In the genomic region with DNA sequence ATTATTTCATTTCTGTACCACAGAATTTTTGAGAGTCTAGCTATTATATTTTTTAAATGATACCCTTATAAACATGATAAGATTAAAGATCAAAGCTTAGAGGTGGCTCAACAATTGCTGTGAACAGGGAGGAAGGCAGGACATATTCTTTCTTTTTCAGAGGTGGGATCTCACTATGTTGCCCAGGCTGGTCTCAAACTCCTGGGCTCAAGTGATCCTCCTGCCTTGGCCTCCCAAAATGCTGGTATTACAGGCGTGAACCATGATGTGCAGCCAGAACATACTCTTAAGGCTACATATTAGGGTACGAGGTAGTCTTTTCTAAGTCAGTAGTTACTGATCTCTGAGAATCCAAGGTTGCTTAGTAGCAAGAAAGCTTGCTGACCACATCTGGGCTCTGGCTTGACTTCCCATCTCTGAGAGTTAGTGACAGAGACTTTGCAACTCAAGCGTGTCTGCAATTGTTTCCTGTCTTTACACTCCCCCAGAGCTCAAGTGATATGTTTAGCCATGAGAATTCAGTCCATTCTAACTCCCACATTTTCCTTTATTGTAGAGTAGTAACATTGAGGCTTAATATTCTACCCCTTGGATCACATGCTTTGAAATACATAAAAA, we compare ENCODE assay signal across 12 cellular contexts. TPM values are rescaled to one million over a fixed set of nuclear protein-coding genes. Genes with fewer than 3 reads are reported as not detected.
DNase-seq lines count a peak whose midpoint lies in the region; ATAC-seq and TF ChIP-seq lines count a peak whose summit lies in the region.
"Had no signal": no experiment of that assay in that cellular context is flagged by ENCODE, and none has a peak within 500 bp of the region (broad histone marks: within the 10 kb centered on the region; RNA-seq: fewer than 3 reads in every experiment).

No MANE protein-coding gene starts in this region.

- no peaks in the 10 kb centered on the region for H3K9me3 Mint-ChIP-seq in HFFc6
- H3K9me3 Mint-ChIP-seq: activated T-cell treated with anti-CD3 and anti-CD28 coated beads, Interleukin-2, amount 50 U/mL, for 4 hours had no signal

- H3K79me2 ChIP-seq in HCT116 (ENCODE audit: insufficient read depth, low read length) = 0 out of 2 replicates have a peak, but pooled peaks cover 3% of the 10 kb centered on the region

- H3K27ac Mint-ChIP-seq in HFFc6 = no peak overlapping the region; the same call in 1 of the 2 replicates

- POLR2A ChIA-PET in HCT116 (lab: Charles Lee) = interaction anchor here (2.3 kb wide), 1 partner anchor 9 kb away, joined by 13 read pairs; the partner anchor contains the start of gene RAB5B

- H2AFZ ChIP-seq in HCT116 (ENCODE audit: low read depth, low read length, poor library complexity, severe bottlenecking) (no peak overlapping the region), mesenchymal stem cell (ENCODE audit: low read depth, low read length) (no peak overlapping the region)

- H3K27ac ChIP-seq in HCT116 (ENCODE audit: low read depth, low read length) = no peak overlapping the region
- peak overlapping the region; percentile 37 for H3K27ac ChIP-seq in mesenchymal stem cell (ENCODE audit: low read length, poor library complexity, severe bottlenecking)
- H3K27ac ChIP-seq in left ventricle myocardium inferior (replicated peaks) = no peak overlapping the region
- H3K27ac ChIP-seq: SK-N-MC had no signal

- H4K91ac ChIP-seq in mesenchymal stem cell (ENCODE audit: low read length) = no peak overlapping the region

- H3K36me3 ChIP-seq in HCT116 (ENCODE audit: control insufficient read depth in 1 of 2, insufficient read depth in 2 of 2, low read length in 2 of 2) = peaks cover 0 to 10% of the 10 kb centered on the region in 2 experiments; a peak in 2 of 4 replicates
- peaks cover 33 to 74% of the 10 kb centered on the region in 2 experiments for H3K36me3 ChIP-seq in mesenchymal stem cell (ENCODE audit: control insufficient read depth in 1 of 2, insufficient read depth in 2 of 2, low read depth in 1 of 2, low read length in 2 of 2)
- H3K36me3 ChIP-seq in left ventricle myocardium inferior = peaks cover 62% of the 10 kb centered on the region

- no peak overlapping the region for H3K14ac ChIP-seq in mesenchymal stem cell (ENCODE audit: low read length in 2 of 2)

- H3K4me3 Mint-ChIP-seq in HFFc6 = no peak overlapping the region
- H3K4me3 Mint-ChIP-seq: activated T-cell treated with anti-CD3 and anti-CD28 coated beads, Interleukin-2, amount 50 U/mL, for 4 hours had no signal

- TF ChIP-seq POLR2A in HCT116 (IDR thresholded peaks at IDR 0.05; ENCODE audit: borderline replicate concordance, extremely low read depth, insufficient read depth, insufficient read length) = no peak

- H3K79me1 ChIP-seq in mesenchymal stem cell (replicated peaks; ENCODE audit: low read length, poor library complexity, severe bottlenecking) = peaks cover 9% of the 10 kb centered on the region

- H3K4me2 ChIP-seq in HCT116 (ENCODE audit: low read length) = peak overlapping the region; percentile 45; the same call in 1 of the 2 replicates
- H3K4me2 ChIP-seq in mesenchymal stem cell (ENCODE audit: low read length, poor library complexity, severe bottlenecking) = no peak overlapping the region

- no peaks in the 10 kb centered on the region for H3K9me2 ChIP-seq in HCT116 (ENCODE audit: insufficient read depth)

- H3K18ac ChIP-seq in mesenchymal stem cell (ENCODE audit: low read depth in 1 of 2, low read length in 2 of 2) = no peak overlapping the region

- CTCF ChIA-PET in HCT116 (lab: Charles Lee) = interaction anchor here (1.1 to 1.8 kb wide), 3 partner anchors 9 to 47 kb away, joined by 3 to 9 read pairs (median 4); partner anchors contain the start of gene RAB5B

- WGBS in mesenchymal stem cell = 98% methylated on average over 3 of the region's 3 CpGs

- H3K9me3 ChIP-seq in HCT116 (ENCODE audit: control insufficient read depth in 1 of 2, insufficient read depth in 1 of 2, low read depth in 1 of 2, low read length in 2 of 2) (no peaks in the 10 kb centered on the region), mesenchymal stem cell (ENCODE audit: control insufficient read depth, low read length) (no peaks in the 10 kb centered on the region), left ventricle myocardium inferior (replicated peaks) (no peaks in the 10 kb centered on the region)

- H2BK5ac ChIP-seq in mesenchymal stem cell (ENCODE audit: low read depth, low read length, poor library complexity, severe bottlenecking) = no peak overlapping the region

- ATAC-seq in GM18861 (IDR thresholded peaks at IDR 0.05; ENCODE audit: unreplicated experiment) = peak; percentile 87
- no peak for ATAC-seq in HCT116
- no peak for ATAC-seq in stimulated activated naive CD8-positive, alpha-beta T cell treated with anti-CD3 and anti-CD28 coated beads, Interleukin-15, Interleukin-2, amounts not matched to agents 100 U/mL and 50 U/mL, for 24 hours
- ATAC-seq: activated T-cell treated with anti-CD3 and anti-CD28 coated beads, Interleukin-2, amount 50 U/mL, for 4 hours had no signal

- no peak overlapping the region for H3K23ac ChIP-seq in mesenchymal stem cell (ENCODE audit: low read length in 2 of 2)

- no peak overlapping the region for H2BK12ac ChIP-seq in mesenchymal stem cell (ENCODE audit: low read length in 2 of 2)

- no peak for TF ChIP-seq RAD21 in HCT116 (IDR thresholded peaks at IDR 0.05; ENCODE audit: low read depth)

- H2BK15ac ChIP-seq in mesenchymal stem cell (ENCODE audit: low read depth, poor library complexity, severe bottlenecking) = no peak overlapping the region

- H3K36me3 Mint-ChIP-seq in HFFc6 (ENCODE audit: low read depth) = peaks cover 23% of the 10 kb centered on the region

- no peaks in the 10 kb centered on the region for H4K20me1 ChIP-seq in HCT116 (ENCODE audit: insufficient read depth)

- intact Hi-C loops in HCT116 (cut with micrococcal nuclease) = no loop called here
- intact Hi-C loops in left ventricle myocardium inferior (cut with micrococcal nuclease) = no loop called here

- DNase-seq in HCT116 (ENCODE audit: low read depth, low spot score) (no peak), Kasumi-1 (lab: John Stamatoyannopoulos, UW) (peak; percentile 93), mesenchymal stem cell (no peak), left ventricle myocardium inferior (no peak), cerebellar nuclear complex (lab: John Stamatoyannopoulos, UW) (no peak), HFFc6 (no peak)
- no peak for DNase-seq in stimulated activated naive CD8-positive, alpha-beta T cell treated with anti-CD3 and anti-CD28 coated beads, Interleukin-15, Interleukin-2, amounts not matched to agents 100 U/mL and 50 U/mL, for 24 hours
- DNase-seq: activated T-cell treated with anti-CD3 and anti-CD28 coated beads, Interleukin-2, amount 50 U/mL, for 4 hours; EL; NCI-H187 treated with DMSO at 0.1 percent for 48 hours had no signal

- H2BK120ac ChIP-seq in mesenchymal stem cell (ENCODE audit: low read depth, low read length) = no peak overlapping the region

- H3K27me3 ChIP-seq in HCT116 (ENCODE audit: insufficient read depth, low read length) (no peaks in the 10 kb centered on the region), mesenchymal stem cell (ENCODE audit: control insufficient read depth in 1 of 2, insufficient read depth in 1 of 2, low read length in 2 of 2) (no peaks in the 10 kb centered on the region), left ventricle myocardium inferior (ENCODE audit: low read depth) (no peaks in the 10 kb centered on the region)

- 0 out of 2 replicates have a peak, but pooled peaks cover 8% of the 10 kb centered on the region for H3K4me1 Mint-ChIP-seq in HFFc6 (ENCODE audit: low read depth)

- TF ChIP-seq CTCF in HCT116 (IDR thresholded peaks at IDR 0.05 in 2 of 3, conservative IDR thresholded peaks at IDR 0.05 in 1 of 3; ENCODE audit: borderline replicate concordance in 1 of 3, insufficient read depth in 1 of 3, low read depth in 2 of 3, low read length in 2 of 3) (no peak), left ventricle myocardium inferior (IDR thresholded peaks at IDR 0.05; ENCODE audit: borderline replicate concordance) (no peak), HFFc6 (IDR thresholded peaks at IDR 0.05) (no peak)

- H3K4me1 ChIP-seq in HCT116 (ENCODE audit: control insufficient read depth in 1 of 2, insufficient read depth in 2 of 2, low read length in 2 of 2) (peaks cover 12 to 16% of the 10 kb centered on the region in 2 experiments), mesenchymal stem cell (ENCODE audit: control insufficient read depth, insufficient read depth, low read depth, low read length) (peaks cover 6% of the 10 kb centered on the region), left ventricle myocardium inferior (peaks cover 41% of the 10 kb centered on the region)

- BruUV-seq in HCT116 (replicated peaks; lab: Mats Ljungman, UMichigan) = no TSS peak

- RAD21 ChIA-PET in HCT116 (lab: Charles Lee; ENCODE audit: low non-redundant PET in 1 of 2, low total read pairs in 2 of 2, uncharacterized antibody in 2 of 2, unreplicated experiment in 2 of 2) = no interaction called here

- no peak overlapping the region for H4K8ac ChIP-seq in mesenchymal stem cell (ENCODE audit: low read length)

- H3K9ac ChIP-seq in HCT116 (ENCODE audit: low read length) (no peak overlapping the region), mesenchymal stem cell (ENCODE audit: low read length) (peak overlapping the region; percentile 11)

- H3K4me3 ChIP-seq in HCT116 (replicated peaks in 1 of 2; ENCODE audit: low read depth in 1 of 2, low read length in 2 of 2) = no peak overlapping the region
- H3K4me3 ChIP-seq in mesenchymal stem cell (ENCODE audit: insufficient read depth in 1 of 2, low read depth in 1 of 2, low read length in 2 of 2) = no peak overlapping the region
- H3K4me3 ChIP-seq in left ventricle myocardium inferior = no peak overlapping the region
- H3K4me3 ChIP-seq: SK-N-MC had no signal

- no peak overlapping the region for H3K4ac ChIP-seq in mesenchymal stem cell (ENCODE audit: low read depth in 1 of 2, low read length in 2 of 2)

- peak overlapping the region; percentile 51 for H2AK5ac ChIP-seq in mesenchymal stem cell (ENCODE audit: low read length, severe bottlenecking)

- H3K27me3 Mint-ChIP-seq in HFFc6 (ENCODE audit: insufficient read depth) = no peaks in the 10 kb centered on the region; the same call in 1 of the 2 replicates

RNA-seq across cellular contexts. Expression of gene RAB5B, which starts 8.6 kb away (rescaled TPM):
- total RNA-seq in HCT116 (2021; ENCODE audit: unreplicated experiment) (44.5 TPM), left ventricle myocardium inferior (111 TPM)
- polyA plus RNA-seq in HCT116 (2012) = 29.1 and 32.6 TPM in 2 replicates
- polyA plus RNA-seq in mesenchymal stem cell (2013, experiment 1 of 2) = 108 TPM
- 107 TPM for polyA plus RNA-seq in mesenchymal stem cell (2013, experiment 2 of 2)
- total RNA-seq in HFFc6 (2021; fragmentation: NEBNext Ultra II Directional; extraction: Animal tissue kit (Norgen Biotek cat#: 25700)) = 100 to 1,000 TPM in 2 of 6 experiments, 10 to 100 TPM in 4; 90.2 to 107 (median 96.5) TPM

RNA-seq across cellular contexts. Expression of gene SUOX, which starts 14.6 kb away (rescaled TPM):
- total RNA-seq in HCT116 (2021; ENCODE audit: unreplicated experiment) (18.0 TPM), left ventricle myocardium inferior (36.0 TPM)
- polyA plus RNA-seq in HCT116 (2012) = 12.4 and 13.3 TPM in 2 replicates
- polyA plus RNA-seq in mesenchymal stem cell (2013, experiment 1 of 2) = 15.7 TPM
- polyA plus RNA-seq in mesenchymal stem cell (2013, experiment 2 of 2) = 14.2 TPM
- total RNA-seq in HFFc6 (2021; fragmentation: NEBNext Ultra II Directional; extraction: Animal tissue kit (Norgen Biotek cat#: 25700)) = 10 to 100 TPM; 15.2 to 19.4 (median 17.0) TPM

RNA-seq across cellular contexts. Expression of gene CDK2, which starts 15.8 kb away (rescaled TPM):
- total RNA-seq in HCT116 (2021; ENCODE audit: unreplicated experiment) = 90.9 TPM
- polyA plus RNA-seq in HCT116 (2012) = 65.1 and 81.6 TPM in 2 replicates
- polyA plus RNA-seq in mesenchymal stem cell (2013, experiment 1 of 2) = 24.1 TPM
- 20.7 TPM for polyA plus RNA-seq in mesenchymal stem cell (2013, experiment 2 of 2)
- 7.3 TPM for total RNA-seq in left ventricle myocardium inferior
- 10 to 100 TPM; 27.1 to 61.0 (median 53.9) TPM for total RNA-seq in HFFc6 (2021; fragmentation: NEBNext Ultra II Directional; extraction: Animal tissue kit (Norgen Biotek cat#: 25700))

RNA-seq across cellular contexts. Expression of gene PMEL, which starts 16.6 kb away (rescaled TPM):
- total RNA-seq in HCT116 (2021; ENCODE audit: unreplicated experiment) = 5.8 TPM
- 7.1 and 9.0 TPM in 2 replicates for polyA plus RNA-seq in HCT116 (2012)
- polyA plus RNA-seq in mesenchymal stem cell (2013, experiment 1 of 2) = 0.26 TPM
- polyA plus RNA-seq in mesenchymal stem cell (2013, experiment 2 of 2) = 0.81 TPM
- 0.16 TPM for total RNA-seq in left ventricle myocardium inferior
- total RNA-seq in HFFc6 (2021; fragmentation: NEBNext Ultra II Directional; extraction: Animal tissue kit (Norgen Biotek cat#: 25700)) = 1 to 10 TPM in 1 of 6 experiments, under 1 TPM in 5; 0.47 to 1.3 (median 0.59) TPM

RNA-seq across cellular contexts. Expression of gene IKZF4, which starts 38.4 kb away (rescaled TPM):
- 8.5 TPM for total RNA-seq in HCT116 (2021; ENCODE audit: unreplicated experiment)
- 3.2 and 4.8 TPM in 2 replicates for polyA plus RNA-seq in HCT116 (2012)
- 10.6 TPM for polyA plus RNA-seq in mesenchymal stem cell (2013, experiment 1 of 2)
- 10.1 TPM for polyA plus RNA-seq in mesenchymal stem cell (2013, experiment 2 of 2)
- 8.4 TPM for total RNA-seq in left ventricle myocardium inferior
- total RNA-seq in HFFc6 (2021; fragmentation: NEBNext Ultra II Directional; extraction: Animal tissue kit (Norgen Biotek cat#: 25700)) = 1 to 10 TPM; 5.2 to 7.2 (median 5.9) TPM

Comparison
In these comparisons a context has a peak if more than half of its experiments do, and no peak if none do; other contexts are left out.
1. DNase-seq: peak in Kasumi-1 (2 of 2); none in HCT116 (single experiment), mesenchymal stem cell (single experiment), left ventricle myocardium inferior (single experiment), cerebellar nuclear complex (0 of 2), HFFc6 (single experiment) and stimulated activated naive CD8-positive, alpha-beta T cell treated with anti-CD3 and anti-CD28 coated beads, Interleukin-15, Interleukin-2, amounts not matched to agents 100 U/mL and 50 U/mL, for 24 hours (single experiment).